ENCODE assay signal across 18 cellular contexts in the genomic region with DNA sequence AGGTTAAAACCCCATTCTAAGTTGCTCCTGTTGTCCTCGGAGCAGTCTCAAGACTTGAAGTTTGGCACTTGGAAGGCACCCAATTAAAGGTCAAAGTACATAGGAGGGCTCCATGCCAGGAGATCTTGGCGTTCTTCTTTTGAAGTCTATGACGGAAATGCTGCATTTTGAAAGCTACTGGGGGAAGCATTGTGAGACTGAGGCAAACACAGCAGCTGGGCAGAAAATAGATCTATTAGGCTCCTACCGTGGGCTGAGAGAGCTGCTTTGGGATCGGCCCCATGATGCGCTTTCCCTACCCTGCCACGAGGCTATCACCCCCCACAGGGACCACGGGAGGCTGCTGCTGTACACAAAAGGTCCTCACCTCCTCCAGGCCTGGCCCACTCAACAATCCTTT. TPM values are rescaled to one million over a fixed set of nuclear protein-coding genes. Genes with fewer than 3 reads are reported as not detected.
DNase-seq lines count a peak whose midpoint lies in the region; ATAC-seq and TF ChIP-seq lines count a peak whose summit lies in the region.
"Had no signal": no experiment of that assay in that cellular context is flagged by ENCODE, and none has a peak within 500 bp of the region (broad histone marks: within the 10 kb centered on the region; RNA-seq: fewer than 3 reads in every experiment).

No MANE protein-coding gene starts in this region.

- peak; percentile 56 for DNase-seq in H7
- peak; percentile 9 for DNase-seq in astrocyte of the spinal cord (ENCODE audit: low read depth, low spot score)
- no peak for DNase-seq in right cardiac atrium
- peak; percentile 20 for DNase-seq in pulmonary artery endothelial cell (ENCODE audit: low read depth, low spot score)
- DNase-seq in posterior cingulate gyrus = no peak
- no peak for DNase-seq in cerebellar cortex (ENCODE audit: low spot score)
- no peak for DNase-seq in spleen
- DNase-seq: activated gamma-delta T cell treated with Interleukin-2 at 50 U/mL for 16 hours, DMS153, Kasumi-1, NCI-H1694, NCI-H526 treated with DMSO at 0.1 percent for 48 hours, SW 1271 had no signal

- no peaks in the 10 kb centered on the region for H3K36me3 ChIP-seq in H7 (replicated peaks; ENCODE audit: control insufficient read depth, insufficient read depth, low read length)
- H3K36me3 ChIP-seq in spleen = no peaks in the 10 kb centered on the region

- H3K9me3 ChIP-seq in right cardiac atrium (ENCODE audit: control insufficient read depth, low read length) (no peaks in the 10 kb centered on the region), spleen (peaks cover 0 to 4% (median 0%) of the 10 kb centered on the region in 8 donors)

- intact Hi-C loops in right cardiac atrium (cut with DNase I) = no loop called here
- intact Hi-C loops in posterior cingulate gyrus (cut with DNase I) = no loop called here
- intact Hi-C loops in spleen (cut with DNase I; ENCODE audit: low total_unique reads) = no loop called here

- H3K4me1 ChIP-seq in right cardiac atrium (ENCODE audit: control insufficient read depth, insufficient read depth, low read length) (peaks cover 3% of the 10 kb centered on the region), spleen (no peaks in the 10 kb centered on the region)

- peak; percentile 54 to 64 for ATAC-seq in right cardiac atrium
- no peak for ATAC-seq in GM18870 (IDR thresholded peaks at IDR 0.05; ENCODE audit: unreplicated experiment)
- ATAC-seq: natural killer cell treated with Interleukin-12 subunit alpha and Interleukin-12 subunit beta and Interleukin-15 and Interleukin-18, amount 100 ng/mL, for 72 hours; Panc1; stimulated activated effector memory CD8-positive, alpha-beta T cell treated with anti-CD3 and anti-CD28 coated beads, Interleukin-12 subunit alpha, Interleukin-12 subunit beta, amount 100 ng/mL, for 72 hours; WTC11 had no signal

- 51% methylated on average over 8 of the region's 8 CpGs for WGBS in right cardiac atrium
- 62 to 86% (median 73%) methylated on average over 8 of the region's 8 CpGs for WGBS in spleen, 5 donors

- TF ChIP-seq POLR2A in spleen (IDR thresholded peaks at IDR 0.05) = no peak

- H3K27me3 ChIP-seq in H7 (ENCODE audit: control insufficient read depth, insufficient read depth, low read length) (no peaks in the 10 kb centered on the region), right cardiac atrium (ENCODE audit: control insufficient read depth, insufficient read depth) (no peaks in the 10 kb centered on the region), spleen (replicated peaks in 1 of 7) (no peaks in the 10 kb centered on the region)

- TF ChIP-seq CTCF in astrocyte of the spinal cord (IDR thresholded peaks at IDR 0.05; ENCODE audit: low read depth, low read length) (no peak), spleen (IDR thresholded peaks at IDR 0.05 in 8 of 11, conservative IDR thresholded peaks at IDR 0.05 in 3 of 11) (no peak)

- in situ Hi-C loops in astrocyte of the spinal cord (cut with HindIII; ENCODE audit: low sequenced_read_pairs) = no loop called here

- no peak overlapping the region for H3K27ac ChIP-seq in right cardiac atrium (ENCODE audit: low read length)
- H3K27ac ChIP-seq in spleen = peak overlapping the region in 4 of 8 donors; percentile 10 to 51 (median 30)

- no peak overlapping the region for H3K4me3 ChIP-seq in H7 (ENCODE audit: insufficient read depth, low read depth, low read length)
- H3K4me3 ChIP-seq in astrocyte of the spinal cord (ENCODE audit: low read depth, low read length) = no peak overlapping the region
- no peak overlapping the region for H3K4me3 ChIP-seq in right cardiac atrium (ENCODE audit: low read length)
- H3K4me3 ChIP-seq in spleen = no peak overlapping the region

RNA-seq across cellular contexts. Expression of a gene that starts 20.0 kb away (rescaled TPM):
- total RNA-seq in H7 (2014; rRNA removed; shearing (Covaris generic)) = 6.0 and 6.4 TPM in 2 replicates
- total RNA-seq in right cardiac atrium (1 to 10 TPM in 3 of 4 donors, under 1 TPM in 1; 0.86 to 1.9 (median 1.6) TPM), pulmonary artery endothelial cell (1.9 and 2.9 TPM in 2 replicates), spleen (1 to 10 TPM in 4 of 7 donors, under 1 TPM in 3; 0.67 to 1.8 (median 1.0) TPM)
- polyA plus RNA-seq in right cardiac atrium (0.52 TPM), spleen (under 1 TPM; 0.03 to 0.10 (median 0.09) TPM)

Comparison
In these comparisons a context has a peak if more than half of its experiments do, and no peak if none do; other contexts are left out.
1. DNase-seq: peak in H7 (single experiment), astrocyte of the spinal cord (single experiment) and pulmonary artery endothelial cell (single experiment); none in right cardiac atrium (0 of 3), posterior cingulate gyrus (0 of 10), cerebellar cortex (single experiment) and spleen (single experiment).